ENCODE assay signal across 25 cellular contexts in genomic region chr5:180433029-180433416, GRCh38.
DNase-seq lines count a peak whose midpoint lies in the region; ATAC-seq and TF ChIP-seq lines count a peak whose summit lies in the region.
"Had no signal": no experiment of that assay in that cellular context is flagged by ENCODE, and none has a peak within 500 bp of the region (broad histone marks: within the 10 kb centered on the region; RNA-seq: fewer than 3 reads in every experiment).

No MANE protein-coding gene starts in this region.

- H3K4me3 Mint-ChIP-seq in activated CD8-positive, alpha-beta memory T cell treated with anti-CD3 and anti-CD28 coated beads, Interleukin-2, amount 10 ng/mL, durations not matched to agents 7 days and 5 days: no peak overlapping the region
- no peak overlapping the region for H3K4me3 Mint-ChIP-seq in activated T-helper 17 cell treated with anti-CD3 and anti-CD28 coated beads, Interleukin-2, amount 50 U/mL, for 72 hours
- H3K4me3 Mint-ChIP-seq in naive thymus-derived CD8-positive, alpha-beta T cell: no peak overlapping the region
- no peak overlapping the region for H3K4me3 Mint-ChIP-seq in stimulated activated effector memory CD8-positive, alpha-beta T cell treated with anti-CD3 and anti-CD28 coated beads, Interleukin-12 subunit alpha, Interleukin-12 subunit beta, amount 100 ng/mL, for 72 hours
- H3K4me3 Mint-ChIP-seq in activated T-helper 2 cell treated with anti-CD3 and anti-CD28 coated beads, Interferon-gamma antibody, Interleukin-2, Interleukin-4, amounts not matched to agents 10 μg/mL and 5 μg/mL and 100 μg/mL, durations not matched to agents 14 hours and 24 hours and 36 hours (ENCODE audit: low read depth): no peak overlapping the region
- H3K4me3 Mint-ChIP-seq: B cell had no signal

- no peaks in the 10 kb centered on the region for H3K9me3 Mint-ChIP-seq in activated CD8-positive, alpha-beta memory T cell treated with anti-CD3 and anti-CD28 coated beads, Interleukin-2, amount 10 ng/mL, durations not matched to agents 7 days and 5 days (ENCODE audit: low read depth)
- no peaks in the 10 kb centered on the region for H3K9me3 Mint-ChIP-seq in activated T-helper 17 cell treated with anti-CD3 and anti-CD28 coated beads, Interleukin-2, amount 50 U/mL, for 72 hours
- H3K9me3 Mint-ChIP-seq in naive thymus-derived CD8-positive, alpha-beta T cell: no peaks in the 10 kb centered on the region
- H3K9me3 Mint-ChIP-seq in stimulated activated effector memory CD8-positive, alpha-beta T cell treated with anti-CD3 and anti-CD28 coated beads, Interleukin-12 subunit alpha, Interleukin-12 subunit beta, amount 100 ng/mL, for 72 hours: no peaks in the 10 kb centered on the region
- no peaks in the 10 kb centered on the region for H3K9me3 Mint-ChIP-seq in activated T-helper 2 cell treated with anti-CD3 and anti-CD28 coated beads, Interferon-gamma antibody, Interleukin-2, Interleukin-4, amounts not matched to agents 10 μg/mL and 5 μg/mL and 100 μg/mL, durations not matched to agents 14 hours and 24 hours and 36 hours

- POLR2A ChIA-PET in naive thymus-derived CD8-positive, alpha-beta T cell (lab: Charles Lee): no interaction called here

- H3K27me3 Mint-ChIP-seq in activated CD8-positive, alpha-beta memory T cell treated with anti-CD3 and anti-CD28 coated beads, Interleukin-2, amount 10 ng/mL, durations not matched to agents 7 days and 5 days: peaks cover 11% of the 10 kb centered on the region
- no peaks in the 10 kb centered on the region for H3K27me3 Mint-ChIP-seq in activated T-helper 17 cell treated with anti-CD3 and anti-CD28 coated beads, Interleukin-2, amount 50 U/mL, for 72 hours
- peaks cover 0 to 4% (median 3%) of the 10 kb centered on the region in 5 donors for H3K27me3 Mint-ChIP-seq in naive thymus-derived CD8-positive, alpha-beta T cell
- H3K27me3 Mint-ChIP-seq in activated T-helper 2 cell treated with anti-CD3 and anti-CD28 coated beads, Interferon-gamma antibody, Interleukin-2, Interleukin-4, amounts not matched to agents 10 μg/mL and 5 μg/mL and 100 μg/mL, durations not matched to agents 14 hours and 24 hours and 36 hours (ENCODE audit: low read depth): no peaks in the 10 kb centered on the region

- no peaks in the 10 kb centered on the region for H3K36me3 ChIP-seq in esophagus muscularis mucosa
- H3K36me3 ChIP-seq: Peyer's patch had no signal

- TF ChIP-seq CTCF in esophagus muscularis mucosa (IDR thresholded peaks at IDR 0.05): no peak

- ATAC-seq in activated CD8-positive, alpha-beta memory T cell treated with anti-CD3 and anti-CD28 coated beads, Interleukin-2, amount 10 ng/mL, durations not matched to agents 7 days and 5 days: peak; percentile 49
- ATAC-seq in activated T-helper 17 cell treated with anti-CD3 and anti-CD28 coated beads, Interleukin-2, amount 50 U/mL, for 72 hours (replicated peaks): peak; percentile 52
- peak; percentile 33 to 36 for ATAC-seq in naive thymus-derived CD8-positive, alpha-beta T cell
- ATAC-seq in stimulated activated effector memory CD8-positive, alpha-beta T cell treated with anti-CD3 and anti-CD28 coated beads, Interleukin-12 subunit alpha, Interleukin-12 subunit beta, amount 100 ng/mL, for 72 hours: peak; percentile 93
- no peak for ATAC-seq in HG03039 (IDR thresholded peaks at IDR 0.05; ENCODE audit: unreplicated experiment)
- ATAC-seq: HepG2 had no signal

- peak; percentile 50 for DNase-seq in activated CD8-positive, alpha-beta memory T cell treated with anti-CD3 and anti-CD28 coated beads, Interleukin-2, amount 10 ng/mL, durations not matched to agents 7 days and 5 days
- no peak for DNase-seq in activated CD8-positive, alpha-beta memory T cell treated with anti-CD3 and anti-CD28 coated beads, Interleukin-2, amount 50 U/mL, for 48 hours
- peak in 1 of 10 donors; percentile 13 for DNase-seq in naive thymus-derived CD8-positive, alpha-beta T cell
- no peak for DNase-seq in stimulated activated effector memory CD8-positive, alpha-beta T cell treated with anti-CD3 and anti-CD28 coated beads, Interleukin-12 subunit alpha, Interleukin-12 subunit beta, amount 100 ng/mL, for 72 hours (ENCODE audit: low spot score in 2 of 2)
- DNase-seq in esophagus muscularis mucosa (ENCODE audit: extremely low spot score): no peak
- DNase-seq in activated T-helper 2 cell treated with anti-CD3 and anti-CD28 coated beads, Interferon-gamma antibody, Interleukin-2, Interleukin-4, amounts not matched to agents 10 μg/mL and 5 μg/mL and 100 μg/mL, durations not matched to agents 14 hours and 24 hours and 36 hours (ENCODE audit: low spot score): no peak
- DNase-seq: Calu3, DMS153, DND-41, Karpas-422, NCI-H1092, NCI-H1417 treated with DMSO at 0.1 percent for 48 hours, NCI-H1694 treated with DMSO at 0.1 percent for 48 hours, NCI-H2081, NCI-H2227 treated with DMSO at 0.1 percent for 48 hours, NCI-H526 treated with DMSO at 0.1 percent for 48 hours, OCI-M1, Peyer's patch, SHP77 treated with DMSO at 0.1 percent for 48 hours had no signal

- H3K27me3 ChIP-seq in esophagus muscularis mucosa: peaks cover 0 to 15% (median 0%) of the 10 kb centered on the region in 4 donors
- H3K27me3 ChIP-seq: Peyer's patch had no signal

- CTCF ChIA-PET in activated CD8-positive, alpha-beta memory T cell treated with anti-CD3 and anti-CD28 coated beads, Interleukin-2, amount 10 ng/mL, durations not matched to agents 7 days and 5 days (lab: Charles Lee): no interaction called here

- H3K4me1 ChIP-seq in esophagus muscularis mucosa: no peaks in the 10 kb centered on the region
- H3K4me1 ChIP-seq: Peyer's patch had no signal

- no peak for TF ChIP-seq EP300 in esophagus muscularis mucosa (IDR thresholded peaks at IDR 0.05)

- whole genome bisulfite sequencing in esophagus muscularis mucosa: 86% methylated on average over 6 of the region's 6 CpGs

- intact Hi-C loops in esophagus muscularis mucosa (cut with DNase I): no loop called here
- intact Hi-C loops in activated T-helper 2 cell treated with anti-CD3 and anti-CD28 coated beads, Interferon-gamma antibody, Interleukin-2, Interleukin-4, amounts not matched to agents 10 μg/mL and 5 μg/mL and 100 μg/mL, durations not matched to agents 14 hours and 24 hours and 36 hours (cut with micrococcal nuclease): no loop called here

- no peak for TF ChIP-seq POLR2A in esophagus muscularis mucosa (IDR thresholded peaks at IDR 0.05; ENCODE audit: low read depth)

- peaks cover 12% of the 10 kb centered on the region for H3K4me1 Mint-ChIP-seq in activated CD8-positive, alpha-beta memory T cell treated with anti-CD3 and anti-CD28 coated beads, Interleukin-2, amount 10 ng/mL, durations not matched to agents 7 days and 5 days
- no peaks in the 10 kb centered on the region for H3K4me1 Mint-ChIP-seq in activated T-helper 17 cell treated with anti-CD3 and anti-CD28 coated beads, Interleukin-2, amount 50 U/mL, for 72 hours
- H3K4me1 Mint-ChIP-seq in naive thymus-derived CD8-positive, alpha-beta T cell: peaks cover 0 to 7% (median 4%) of the 10 kb centered on the region in 4 donors
- H3K4me1 Mint-ChIP-seq in stimulated activated effector memory CD8-positive, alpha-beta T cell treated with anti-CD3 and anti-CD28 coated beads, Interleukin-12 subunit alpha, Interleukin-12 subunit beta, amount 100 ng/mL, for 72 hours: peaks cover 10% of the 10 kb centered on the region
- peaks cover 3% of the 10 kb centered on the region for H3K4me1 Mint-ChIP-seq in activated T-helper 2 cell treated with anti-CD3 and anti-CD28 coated beads, Interferon-gamma antibody, Interleukin-2, Interleukin-4, amounts not matched to agents 10 μg/mL and 5 μg/mL and 100 μg/mL, durations not matched to agents 14 hours and 24 hours and 36 hours (ENCODE audit: low read depth)
- H3K4me1 Mint-ChIP-seq: B cell had no signal

- peaks cover 0 to 4% (median 0%) of the 10 kb centered on the region in 4 donors for H3K9me3 ChIP-seq in esophagus muscularis mucosa
- H3K9me3 ChIP-seq: Peyer's patch had no signal

- no peaks in the 10 kb centered on the region for H3K36me3 Mint-ChIP-seq in activated CD8-positive, alpha-beta memory T cell treated with anti-CD3 and anti-CD28 coated beads, Interleukin-2, amount 10 ng/mL, durations not matched to agents 7 days and 5 days
- no peaks in the 10 kb centered on the region for H3K36me3 Mint-ChIP-seq in activated T-helper 17 cell treated with anti-CD3 and anti-CD28 coated beads, Interleukin-2, amount 50 U/mL, for 72 hours (ENCODE audit: low read depth)
- H3K36me3 Mint-ChIP-seq in naive thymus-derived CD8-positive, alpha-beta T cell: no peaks in the 10 kb centered on the region
- H3K36me3 Mint-ChIP-seq in stimulated activated effector memory CD8-positive, alpha-beta T cell treated with anti-CD3 and anti-CD28 coated beads, Interleukin-12 subunit alpha, Interleukin-12 subunit beta, amount 100 ng/mL, for 72 hours: no peaks in the 10 kb centered on the region
- H3K36me3 Mint-ChIP-seq in activated T-helper 2 cell treated with anti-CD3 and anti-CD28 coated beads, Interferon-gamma antibody, Interleukin-2, Interleukin-4, amounts not matched to agents 10 μg/mL and 5 μg/mL and 100 μg/mL, durations not matched to agents 14 hours and 24 hours and 36 hours (ENCODE audit: low read depth): no peaks in the 10 kb centered on the region

- no peak overlapping the region for H3K27ac Mint-ChIP-seq in activated CD8-positive, alpha-beta memory T cell treated with anti-CD3 and anti-CD28 coated beads, Interleukin-2, amount 10 ng/mL, durations not matched to agents 7 days and 5 days
- H3K27ac Mint-ChIP-seq in activated T-helper 17 cell treated with anti-CD3 and anti-CD28 coated beads, Interleukin-2, amount 50 U/mL, for 72 hours: no peak overlapping the region
- H3K27ac Mint-ChIP-seq in naive thymus-derived CD8-positive, alpha-beta T cell: peak overlapping the region in 3 of 10 donors; percentile 43 to 60 (median 48)
- H3K27ac Mint-ChIP-seq in stimulated activated effector memory CD8-positive, alpha-beta T cell treated with anti-CD3 and anti-CD28 coated beads, Interleukin-12 subunit alpha, Interleukin-12 subunit beta, amount 100 ng/mL, for 72 hours: peak overlapping the region; percentile 81
- no peak overlapping the region for H3K27ac Mint-ChIP-seq in activated T-helper 2 cell treated with anti-CD3 and anti-CD28 coated beads, Interferon-gamma antibody, Interleukin-2, Interleukin-4, amounts not matched to agents 10 μg/mL and 5 μg/mL and 100 μg/mL, durations not matched to agents 14 hours and 24 hours and 36 hours
- H3K27ac Mint-ChIP-seq: B cell had no signal

- no peak overlapping the region for H3K4me3 ChIP-seq in esophagus muscularis mucosa
- H3K4me3 ChIP-seq: Peyer's patch had no signal

- H3K27ac ChIP-seq in esophagus muscularis mucosa (replicated peaks in 1 of 4): no peak overlapping the region
- H3K27ac ChIP-seq: 22Rv1, C4-2B, Peyer's patch had no signal
